Comparison of ENCODE assay signal across 9 cellular contexts in genomic region chrX:57286507-57287251, GRCh38. TPM values are rescaled to one million over a fixed set of nuclear protein-coding genes. Genes with fewer than 3 reads are reported as not detected.
DNase-seq lines count a peak whose midpoint lies in the region; ATAC-seq and TF ChIP-seq lines count a peak whose summit lies in the region.
"Had no signal": no experiment of that assay in that cellular context is flagged by ENCODE, and none has a peak within 500 bp of the region (broad histone marks: within the 10 kb centered on the region; RNA-seq: fewer than 3 reads in every experiment).

A gene with protein sequence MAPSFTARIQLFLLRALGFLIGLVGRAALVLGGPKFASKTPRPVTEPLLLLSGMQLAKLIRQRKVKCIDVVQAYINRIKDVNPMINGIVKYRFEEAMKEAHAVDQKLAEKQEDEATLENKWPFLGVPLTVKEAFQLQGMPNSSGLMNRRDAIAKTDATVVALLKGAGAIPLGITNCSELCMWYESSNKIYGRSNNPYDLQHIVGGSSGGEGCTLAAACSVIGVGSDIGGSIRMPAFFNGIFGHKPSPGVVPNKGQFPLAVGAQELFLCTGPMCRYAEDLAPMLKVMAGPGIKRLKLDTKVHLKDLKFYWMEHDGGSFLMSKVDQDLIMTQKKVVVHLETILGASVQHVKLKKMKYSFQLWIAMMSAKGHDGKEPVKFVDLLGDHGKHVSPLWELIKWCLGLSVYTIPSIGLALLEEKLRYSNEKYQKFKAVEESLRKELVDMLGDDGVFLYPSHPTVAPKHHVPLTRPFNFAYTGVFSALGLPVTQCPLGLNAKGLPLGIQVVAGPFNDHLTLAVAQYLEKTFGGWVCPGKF (plus strand): TSS chrX:57286706. CDS start chrX:57286826, 120 bp downstream.

- H2BK5ac ChIP-seq in neuronal stem cell (ENCODE audit: low read length), result no peak within 1 kb of the TSS

- H3K27ac ChIP-seq in effector memory CD4-positive, alpha-beta T cell (ENCODE audit: insufficient read depth, low read length, poor library complexity, severe bottlenecking), result peak within 1 kb of the TSS; percentile 79
- no peak within 1 kb of the TSS for H3K27ac ChIP-seq in neuronal stem cell (replicated peaks; ENCODE audit: low read length)
- H3K27ac ChIP-seq: SK-N-MC had no signal

- WGBS in neuronal stem cell (ENCODE audit: extremely low coverage in 2 of 2, insufficient read length in 2 of 2, insufficient replicate concordance in 1 of 2), 2 donors, result no CpG with 5 or more reads among the region's 22 CpGs

- H3K4me1 ChIP-seq in effector memory CD4-positive, alpha-beta T cell (ENCODE audit: control insufficient read depth, insufficient read depth, low read length, poor library complexity, severe bottlenecking), result no peaks in the 10 kb centered on the region
- H3K4me1 ChIP-seq in neuronal stem cell (ENCODE audit: control insufficient read depth in 2 of 2, insufficient read depth in 1 of 2, low read depth in 1 of 2, low read length in 2 of 2), result no peaks in the 10 kb centered on the region

- H3K79me1 ChIP-seq in neuronal stem cell (ENCODE audit: low read depth, low read length), result no peaks in the 10 kb centered on the region

- intact Hi-C loops in sciatic nerve (cut with DNase I), result no loop called here

- H3K9ac ChIP-seq in neuronal stem cell (ENCODE audit: low read depth, low read length, poor library complexity), result no peak within 1 kb of the TSS

- no peak within 1 kb of the TSS for H2AK5ac ChIP-seq in neuronal stem cell (ENCODE audit: low read depth, low read length)

- H3K4me2 ChIP-seq in neuronal stem cell (ENCODE audit: insufficient read depth, low read length, poor library complexity, severe bottlenecking), result peak within 1 kb of the TSS; percentile 31

- H3K23ac ChIP-seq in neuronal stem cell (ENCODE audit: low read depth, low read length, poor library complexity), result no peak within 1 kb of the TSS

- H3K18ac ChIP-seq in neuronal stem cell (ENCODE audit: low read length), result no peak within 1 kb of the TSS

- H3K14ac ChIP-seq in neuronal stem cell (ENCODE audit: low read length), result no peak within 1 kb of the TSS

- H3K4me3 ChIP-seq in effector memory CD4-positive, alpha-beta T cell (ENCODE audit: insufficient read depth, low read depth, low read length, poor library complexity, severe bottlenecking), result peak within 1 kb of the TSS; percentile 57
- peak within 1 kb of the TSS; percentile 50 to 73 for H3K4me3 ChIP-seq in neuronal stem cell (ENCODE audit: low read length in 2 of 2)
- H3K4me3 ChIP-seq: SK-N-MC had no signal

- DNase-seq in NCI-H1417 (lab: John Stamatoyannopoulos, UW) (peak; percentile 27 to 92 (median 81)), neuronal stem cell (ENCODE audit: low spot score) (no peak), NCI-H524 treated with DMSO at 0.1 percent for 48 hours (lab: John Stamatoyannopoulos, UW) (no peak), sciatic nerve (ENCODE audit: low spot score) (no peak)
- peak; percentile 45 for DNase-seq in activated CD4-positive, alpha-beta T cell treated with anti-CD3 and anti-CD28 coated beads for 1 hour
- peak; percentile 57 to 71 (median 60) for DNase-seq in effector memory CD4-positive, alpha-beta T cell

- H2AFZ ChIP-seq in neuronal stem cell (ENCODE audit: low read length), result peak within 1 kb of the TSS; percentile 91

- H2BK12ac ChIP-seq in neuronal stem cell (ENCODE audit: low read length), result no peak within 1 kb of the TSS

- no peak within 1 kb of the TSS for H2BK15ac ChIP-seq in neuronal stem cell (ENCODE audit: low read length)

- no peak for TF ChIP-seq POLR2A in GM18505 (IDR thresholded peaks at IDR 0.05; ENCODE audit: borderline replicate concordance, extremely low read depth, insufficient read depth, insufficient read length)

- no peaks in the 10 kb centered on the region for H3K9me3 ChIP-seq in effector memory CD4-positive, alpha-beta T cell (ENCODE audit: control insufficient read depth, low read length)
- H3K9me3 ChIP-seq in neuronal stem cell (replicated peaks in 1 of 2; ENCODE audit: control insufficient read depth in 2 of 2, insufficient read depth in 1 of 2, low read depth in 1 of 2, low read length in 2 of 2), result no peaks in the 10 kb centered on the region

- H4K91ac ChIP-seq in neuronal stem cell (ENCODE audit: low read depth, low read length, poor library complexity), result no peak within 1 kb of the TSS

- H2BK120ac ChIP-seq in neuronal stem cell (ENCODE audit: low read depth, low read length), result no peak within 1 kb of the TSS

- no peak within 1 kb of the TSS for H3K4ac ChIP-seq in neuronal stem cell (ENCODE audit: low read length)

- no peaks in the 10 kb centered on the region for H3K36me3 ChIP-seq in effector memory CD4-positive, alpha-beta T cell (ENCODE audit: control insufficient read depth, insufficient read depth, low read length)
- no peaks in the 10 kb centered on the region for H3K36me3 ChIP-seq in neuronal stem cell (replicated peaks in 1 of 2; ENCODE audit: control insufficient read depth in 2 of 2, insufficient read depth in 2 of 2, low read length in 2 of 2)

- no peaks in the 10 kb centered on the region for H3K27me3 ChIP-seq in effector memory CD4-positive, alpha-beta T cell (replicated peaks; ENCODE audit: control insufficient read depth, insufficient read depth, low read length, poor library complexity, severe bottlenecking)
- no peaks in the 10 kb centered on the region for H3K27me3 ChIP-seq in neuronal stem cell (ENCODE audit: control insufficient read depth in 3 of 3, insufficient read depth in 3 of 3, low read depth in 1 of 3, low read length in 3 of 3)

- ATAC-seq in GM18505 (IDR thresholded peaks at IDR 0.05; ENCODE audit: unreplicated experiment), result peak; percentile 92
- ATAC-seq in HG02642 (IDR thresholded peaks at IDR 0.05; ENCODE audit: poor library complexity, unreplicated experiment), result peak; percentile 94
- ATAC-seq in sciatic nerve, result no peak

- H4K8ac ChIP-seq in neuronal stem cell (ENCODE audit: low read depth, low read length), result no peak within 1 kb of the TSS

RNA-seq across cellular contexts. Expression of the gene that starts here (rescaled TPM):
- polyA plus RNA-seq in neuronal stem cell (2013, experiment 1 of 2), result 3.2 TPM
- polyA plus RNA-seq in neuronal stem cell (2013, experiment 2 of 2), result 2.1 TPM
- 1.4 TPM for total RNA-seq in sciatic nerve

Comparison
In these comparisons a context has a peak if more than half of its experiments do, and no peak if none do; other contexts are left out.
1. DNase-seq: peak in NCI-H1417 (3 of 3), activated CD4-positive, alpha-beta T cell treated with anti-CD3 and anti-CD28 coated beads for 1 hour (single experiment) and effector memory CD4-positive, alpha-beta T cell (3 of 3); none in neuronal stem cell (single experiment), NCI-H524 treated with DMSO at 0.1 percent for 48 hours (single experiment) and sciatic nerve (single experiment).